ENCODE assay signal across 1 cellular context in the genomic region with DNA sequence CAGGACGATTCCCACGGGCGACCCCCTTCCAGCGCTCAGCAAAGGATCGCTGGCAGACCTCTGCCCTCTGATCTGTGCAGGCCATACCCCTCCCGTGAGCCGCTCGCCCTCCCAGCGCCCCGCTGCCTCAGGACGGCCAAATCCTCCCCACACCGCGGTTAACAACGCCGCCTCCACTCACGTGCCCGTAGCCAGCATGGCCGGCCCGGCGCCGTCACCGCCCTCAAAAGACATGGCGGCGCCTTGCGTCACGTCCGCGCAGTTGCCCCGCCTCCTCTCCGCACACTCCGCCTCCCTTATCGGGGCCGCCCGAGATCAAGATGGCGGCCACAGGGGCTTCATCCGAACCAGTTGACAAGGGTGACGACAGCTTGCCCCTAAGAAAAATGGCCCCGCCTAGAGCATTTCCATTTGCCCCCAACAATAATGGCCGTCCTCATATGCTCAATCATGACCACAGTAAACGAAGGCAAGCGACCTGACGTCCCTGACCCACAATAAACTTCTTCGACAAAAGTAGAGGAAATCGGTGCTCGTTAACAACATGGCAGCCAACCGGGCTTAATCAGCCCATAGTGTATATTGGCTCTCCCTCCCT.
TF ChIP-seq lines count a peak whose summit lies in the region.

No MANE protein-coding gene starts in this region.

TF ChIP-seq in SK-N-SH, 30 proteins besides CTCF, POLR2A, EP300 and RAD21 (continued from another document):
- TF ChIP-seq, protein P1, sequence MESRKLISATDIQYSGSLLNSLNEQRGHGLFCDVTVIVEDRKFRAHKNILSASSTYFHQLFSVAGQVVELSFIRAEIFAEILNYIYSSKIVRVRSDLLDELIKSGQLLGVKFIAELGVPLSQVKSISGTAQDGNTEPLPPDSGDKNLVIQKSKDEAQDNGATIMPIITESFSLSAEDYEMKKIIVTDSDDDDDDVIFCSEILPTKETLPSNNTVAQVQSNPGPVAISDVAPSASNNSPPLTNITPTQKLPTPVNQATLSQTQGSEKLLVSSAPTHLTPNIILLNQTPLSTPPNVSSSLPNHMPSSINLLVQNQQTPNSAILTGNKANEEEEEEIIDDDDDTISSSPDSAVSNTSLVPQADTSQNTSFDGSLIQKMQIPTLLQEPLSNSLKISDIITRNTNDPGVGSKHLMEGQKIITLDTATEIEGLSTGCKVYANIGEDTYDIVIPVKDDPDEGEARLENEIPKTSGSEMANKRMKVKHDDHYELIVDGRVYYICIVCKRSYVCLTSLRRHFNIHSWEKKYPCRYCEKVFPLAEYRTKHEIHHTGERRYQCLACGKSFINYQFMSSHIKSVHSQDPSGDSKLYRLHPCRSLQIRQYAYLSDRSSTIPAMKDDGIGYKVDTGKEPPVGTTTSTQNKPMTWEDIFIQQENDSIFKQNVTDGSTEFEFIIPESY (IDR thresholded peaks at IDR 0.05; ENCODE audit: borderline replicate concordance, low read depth): no peak
- peak; percentile 59; the same call in 1 of the 2 replicates for TF ChIP-seq ELF1 (IDR thresholded peaks at IDR 0.05)
- peak; percentile 54; the same call in 1 of the 2 replicates for TF ChIP-seq MXI1 (IDR thresholded peaks at IDR 0.05; ENCODE audit: low read depth, low read length)
- TF ChIP-seq MAX (IDR thresholded peaks at IDR 0.05; ENCODE audit: low read depth): peak; percentile 77
- TF ChIP-seq GABPA (IDR thresholded peaks at IDR 0.05; ENCODE audit: low read depth): peak; percentile 71
- peak; percentile 68 for TF ChIP-seq TAF1 (IDR thresholded peaks at IDR 0.05; ENCODE audit: borderline replicate concordance, low read depth, low read length)
- TF ChIP-seq, protein P2, sequence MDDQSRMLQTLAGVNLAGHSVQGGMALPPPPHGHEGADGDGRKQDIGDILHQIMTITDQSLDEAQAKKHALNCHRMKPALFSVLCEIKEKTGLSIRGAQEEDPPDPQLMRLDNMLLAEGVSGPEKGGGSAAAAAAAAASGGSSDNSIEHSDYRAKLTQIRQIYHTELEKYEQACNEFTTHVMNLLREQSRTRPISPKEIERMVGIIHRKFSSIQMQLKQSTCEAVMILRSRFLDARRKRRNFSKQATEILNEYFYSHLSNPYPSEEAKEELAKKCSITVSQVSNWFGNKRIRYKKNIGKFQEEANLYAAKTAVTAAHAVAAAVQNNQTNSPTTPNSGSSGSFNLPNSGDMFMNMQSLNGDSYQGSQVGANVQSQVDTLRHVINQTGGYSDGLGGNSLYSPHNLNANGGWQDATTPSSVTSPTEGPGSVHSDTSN (IDR thresholded peaks at IDR 0.05): peak; percentile 56
- peak; percentile 44; the same call in 1 of the 2 replicates for TF ChIP-seq RFX5 (IDR thresholded peaks at IDR 0.05; ENCODE audit: low read length)
- peak; percentile 98 for TF ChIP-seq YY1 (IDR thresholded peaks at IDR 0.05; ENCODE audit: low read depth)
- TF ChIP-seq POLR2AphosphoS5 (IDR thresholded peaks at IDR 0.05; ENCODE audit: low read depth, low read length): no peak; the same call in 1 of the 2 replicates
- TF ChIP-seq TCF12 (IDR thresholded peaks at IDR 0.05): 0 out of 2 replicates have a peak, but pooled peaks have one; percentile 11
- TF ChIP-seq NRF1 (IDR thresholded peaks at IDR 0.05; ENCODE audit: low read depth, low read length): no peak
